ENCODE assay signal across 8 cellular contexts in genomic region chr10:14838582-14839304, GRCh38. TPM values are rescaled to one million over a fixed set of nuclear protein-coding genes. Genes with fewer than 3 reads are reported as not detected.
DNase-seq lines count a peak whose midpoint lies in the region; ATAC-seq and TF ChIP-seq lines count a peak whose summit lies in the region.

No MANE protein-coding gene starts in this region.

- no peaks in the 10 kb centered on the region for H3K9me3 Mint-ChIP-seq in T-helper 1 cell treated with Interleukin-12 subunit alpha and Interleukin-12 subunit beta and Interleukin-4 antibody, amounts not matched to agents 30 μg/mL and 1 μg/mL, for 36 hours

- peak; percentile 24 for DNase-seq in central memory CD4-positive, alpha-beta T cell
- DNase-seq in left colon (peak; percentile 49 to 50), NCI-H187 (lab: John Stamatoyannopoulos, UW) (no peak), 8988T (no peak)
- peak; percentile 7 to 16 for DNase-seq in stimulated activated CD4-positive, alpha-beta T cell treated with anti-CD3 and anti-CD28 coated beads, Interleukin-2, amount 100 ng/mL, for 48 hours

- peak overlapping the region; percentile 92 for H3K27ac Mint-ChIP-seq in T-helper 1 cell treated with Interleukin-12 subunit alpha and Interleukin-12 subunit beta and Interleukin-4 antibody, amounts not matched to agents 30 μg/mL and 1 μg/mL, for 36 hours

- ATAC-seq in HG03095 (IDR thresholded peaks at IDR 0.05; ENCODE audit: unreplicated experiment) (peak; percentile 0), left colon (peak; percentile 34)

- TF ChIP-seq CTCF in GM12875 (IDR thresholded peaks at IDR 0.05; ENCODE audit: borderline replicate concordance, insufficient read depth, low read depth, low read length) = no peak

- peaks cover 14% of the 10 kb centered on the region for H3K4me1 Mint-ChIP-seq in T-helper 1 cell treated with Interleukin-12 subunit alpha and Interleukin-12 subunit beta and Interleukin-4 antibody, amounts not matched to agents 30 μg/mL and 1 μg/mL, for 36 hours (ENCODE audit: low read depth)

- no peaks in the 10 kb centered on the region for H3K27me3 Mint-ChIP-seq in T-helper 1 cell treated with Interleukin-12 subunit alpha and Interleukin-12 subunit beta and Interleukin-4 antibody, amounts not matched to agents 30 μg/mL and 1 μg/mL, for 36 hours (ENCODE audit: low read depth)

- intact Hi-C loops in left colon (cut with DNase I, micrococcal nuclease) = no loop called here

- H3K4me3 ChIP-seq in GM12875 (ENCODE audit: low read depth, low read length) = peak overlapping the region; percentile 100

- peaks cover 20% of the 10 kb centered on the region for H3K36me3 Mint-ChIP-seq in T-helper 1 cell treated with Interleukin-12 subunit alpha and Interleukin-12 subunit beta and Interleukin-4 antibody, amounts not matched to agents 30 μg/mL and 1 μg/mL, for 36 hours (ENCODE audit: low read depth)

- H3K4me3 Mint-ChIP-seq in T-helper 1 cell treated with Interleukin-12 subunit alpha and Interleukin-12 subunit beta and Interleukin-4 antibody, amounts not matched to agents 30 μg/mL and 1 μg/mL, for 36 hours = peak overlapping the region; percentile 91

RNA-seq across cellular contexts. Expression of gene HSPA14, which starts 0.6 kb away (rescaled TPM):
- total RNA-seq in left colon = 10 to 100 TPM; 13.6 to 14.0 TPM

RNA-seq across cellular contexts. Expression of gene MSANTD7, which starts 0.6 kb away (rescaled TPM):
- 10 to 100 TPM in 1 of 2 donors, 1 to 10 TPM in 1; 9.9 to 12.2 TPM for total RNA-seq in left colon

RNA-seq across cellular contexts. Expression of gene CDNF, which starts 0.9 kb away (rescaled TPM):
- total RNA-seq in left colon = 1 to 10 TPM; 1.7 to 2.0 TPM

RNA-seq across cellular contexts. Expression of gene SUV39H2, which starts 39.9 kb away (rescaled TPM):
- total RNA-seq in left colon = 1 to 10 TPM; 5.6 to 7.9 TPM

Comparison
In these comparisons a context has a peak if more than half of its experiments do, and no peak if none do; other contexts are left out.
1. DNase-seq: peak in central memory CD4-positive, alpha-beta T cell (single experiment), left colon (2 of 2) and stimulated activated CD4-positive, alpha-beta T cell treated with anti-CD3 and anti-CD28 coated beads, Interleukin-2, amount 100 ng/mL, for 48 hours (2 of 2); none in NCI-H187 (0 of 2) and 8988T (single experiment).